In genomic region chr20:59747671-59748515, GRCh38 we compare ENCODE assay signal across 25 cellular contexts.
"Had no signal": no experiment of that assay in that cellular context is flagged by ENCODE, and none has a peak within 500 bp of the region (broad histone marks: within the 10 kb centered on the region; RNA-seq: fewer than 3 reads in every experiment).

No MANE protein-coding gene starts in this region.

- H3K4me3 ChIP-seq: esophagus muscularis mucosa, heart right ventricle, mucosa of descending colon, tibial nerve, vagina had no signal

- H3K27me3 ChIP-seq: vagina had no signal

- H3K27ac Mint-ChIP-seq: naive B cell had no signal

- H3K36me3 ChIP-seq: esophagus muscularis mucosa, heart right ventricle, tibial nerve, vagina had no signal

- H3K4me3 Mint-ChIP-seq: naive B cell had no signal

- H3K36me3 Mint-ChIP-seq: naive B cell had no signal

- ATAC-seq: mucosa of descending colon had no signal

- H3K27ac ChIP-seq: heart right ventricle, tibial nerve, vagina had no signal

- DNase-seq: activated CD4-positive, alpha-beta T cell treated with anti-CD3 and anti-CD28 coated beads, Interleukin-2, amount 50 U/mL, for 1 hour; activated CD8-positive, alpha-beta memory T cell treated with anti-CD3 and anti-CD28 coated beads for 24 hours; activated CD8-positive, alpha-beta memory T cell treated with anti-CD3 and anti-CD28 coated beads, Interleukin-2, amount 50 U/mL, for 48 hours; activated effector memory CD4-positive, alpha-beta T cell treated with anti-CD3 and anti-CD28 coated beads, Interleukin-2, amount 50 U/mL, for 16 hours; activated naive CD4-positive, alpha-beta T cell treated with anti-CD3 and anti-CD28 coated beads, Interleukin-2, amount 50 U/mL, for 16 hours; activated T-cell treated with anti-CD3 and anti-CD28 coated beads, Interleukin-2, amount 50 U/mL, for 48 hours; aorta; cortex of kidney; effector CD4-positive, alpha-beta T cell; heart right ventricle; mesenchymal stem cell; mucosa of descending colon; naive B cell; nucleus accumbens; retina; stimulated activated CD4-positive, alpha-beta T cell treated with anti-CD3 and anti-CD28 coated beads, Interleukin-12 subunit alpha, Interleukin-12 subunit beta, amount 100 ng/mL, for 4 hours; stimulated activated CD4-positive, alpha-beta T cell treated with anti-CD3 and anti-CD28 coated beads, Interleukin-1b, Interleukin-23, amount 100 ng/mL, for 48 hours; stimulated activated CD8-positive, alpha-beta memory T cell treated with anti-CD3 and anti-CD28 coated beads, Interleukin-4, amount 100 ng/mL, for 48 hours; stimulated activated naive CD4-positive, alpha-beta T cell; substantia nigra; T-helper 1 cell; T-helper 9 cell had no signal

- H3K9me3 ChIP-seq: esophagus muscularis mucosa, heart right ventricle, mucosa of descending colon, tibial nerve, vagina had no signal
